8 cellular contexts compared by ENCODE assay signal in genomic region chr14:94129111-94129757, GRCh38. TPM values are rescaled to one million over a fixed set of nuclear protein-coding genes. Genes with fewer than 3 reads are reported as not detected.
DNase-seq lines count a peak whose midpoint lies in the region; ATAC-seq, FAIRE-seq and TF ChIP-seq lines count a peak whose summit lies in the region.

Gene IFI27L2 (minus strand): TSS chr14:94129604. CDS start chr14:94129564, 40 bp downstream.

- no peaks in the 10 kb centered on the region for H3K27me3 ChIP-seq in kidney epithelial cell (ENCODE audit: control insufficient read depth, insufficient read depth, low read length)

- TF ChIP-seq RAD21 in A549 (conservative IDR thresholded peaks at IDR 0.05 in 1 of 2, IDR thresholded peaks at IDR 0.05 in 1 of 2), result no peak

- H3K9me3 ChIP-seq in A549, result no peaks in the 10 kb centered on the region

- TF ChIP-seq CTCF in A549 (IDR thresholded peaks at IDR 0.05) (no peak), kidney epithelial cell (IDR thresholded peaks at IDR 0.05; ENCODE audit: insufficient read depth, low read length, poor library complexity, severe bottlenecking) (peak; percentile 36)

- H3K4me3 ChIP-seq in A549 (peak within 1 kb of the TSS; percentile 49), kidney epithelial cell (ENCODE audit: low read depth, low read length) (peak within 1 kb of the TSS; percentile 73)

- DNase-seq in A549 (ENCODE audit: low read depth in 1 of 2, low spot score in 1 of 2) (peak; percentile 79 to 90), NCI-H226 (peak; percentile 70), cerebellar cortex (ENCODE audit: low spot score) (peak; percentile 87), kidney epithelial cell (ENCODE audit: low read depth) (no peak)
- peak; percentile 59 for DNase-seq in activated CD4-positive, CD25-positive, alpha-beta regulatory T cell treated with anti-CD3 and anti-CD28 coated beads, Interleukin-2, amount 50 U/mL, for 72 hours
- DNase-seq in stimulated activated CD4-positive, alpha-beta T cell treated with anti-CD3 and anti-CD28 coated beads, Interleukin-15, amount 100 ng/mL, for 24 hours, result peak; percentile 83

- peak; percentile 42 for TF ChIP-seq POLR2A in A549 (IDR thresholded peaks at IDR 0.05; ENCODE audit: low read length)

- H3K4me2 ChIP-seq in A549, result peak within 1 kb of the TSS; percentile 94

- H3K4me1 ChIP-seq in A549, result peaks cover 4% of the 10 kb centered on the region; the same call in 2 of the 3 replicates

- H3K36me3 ChIP-seq in kidney epithelial cell (ENCODE audit: control insufficient read depth, insufficient read depth, low read length), result no peaks in the 10 kb centered on the region

- CTCF ChIA-PET in A549 (lab: Yijun Ruan, JAX), result interaction anchor here (0.6 to 3.0 kb wide), 10 partner anchors 8 to 488 kb away, joined by 3 to 19 read pairs (median 4); no protein-coding TSS in a partner anchor

- POLR2A ChIA-PET in A549 (lab: Yijun Ruan, JAX), result interaction anchor here (0.6 to 1.4 kb wide), 2 partner anchors 39 to 48 kb away, joined by 3 read pairs; partner anchors contain the start of genes DDX24 and IFI27L1

- no peak for FAIRE-seq in A549 (lab: Jason Lieb, UNC)

- WGBS in A549 (ENCODE audit: missing lambda C conversion rate), result 24% methylated on average over 13 of the region's 27 CpGs

- TF ChIP-seq EP300 in A549 (IDR thresholded peaks at IDR 0.05), result no peak

- ATAC-seq in A549 (peak; percentile 95 to 96), GM18519 (IDR thresholded peaks at IDR 0.05; ENCODE audit: low FRiP score, unreplicated experiment) (peak; percentile 74), HG03045 (IDR thresholded peaks at IDR 0.05; ENCODE audit: unreplicated experiment) (peak; percentile 94)

- peak within 1 kb of the TSS; percentile 66 to 81 for H3K27ac ChIP-seq in A549

TF ChIP-seq in A549, 52 proteins besides CTCF, POLR2A, EP300 and RAD21:
- TF ChIP-seq MAZ (IDR thresholded peaks at IDR 0.05; ENCODE audit: borderline replicate concordance, low read depth, low read length) (0 out of 2 replicates have a peak, but pooled peaks have one; percentile 18), NPAS2 (CRISPR knock-in tag; IDR thresholded peaks at IDR 0.05; ENCODE audit: borderline replicate concordance) (no peak), BCL3 (IDR thresholded peaks at IDR 0.05) (0 out of 3 replicates have a peak, but pooled peaks have one; percentile 28)

RNA-seq across cellular contexts. Expression of gene IFI27L2, which starts in this region (rescaled TPM):
- polyA plus RNA-seq in A549 (2011; rRNA removed) (20.3 and 26.9 TPM in 2 replicates), A549 (2017; fragmentation: RNase III; extraction: RNeasy Plus Mini Kit Qiagen cat#74134 plus additional on column Dnase treatment) (58.0 to 69.2 TPM (median 64.4 TPM) in 3 replicates)
- polyA plus RNA-seq in A549 (2012; cell fraction: cytosol; rRNA removed), result 64.6 and 67.6 TPM in 2 replicates
- 35.4 and 56.9 TPM in 2 replicates for polyA plus RNA-seq in A549 (2012; cell fraction: nucleus; rRNA removed)
- 4.5 and 5.7 TPM in 2 replicates for polyA minus RNA-seq in A549 (2011; rRNA and poly(A)+ RNA removed)
- 81.0 and 155 TPM in 2 replicates for total RNA-seq in kidney epithelial cell
